ENCODE assay signal across 8 cellular contexts in genomic region chr13:106568225-106569003, GRCh38. TPM values are rescaled to one million over a fixed set of nuclear protein-coding genes. Genes with fewer than 3 reads are reported as not detected.
DNase-seq lines count a peak whose midpoint lies in the region; ATAC-seq lines count a peak whose summit lies in the region.

No MANE protein-coding gene starts in this region.

- intact Hi-C loops in activated T-helper 2 cell treated with anti-CD3 and anti-CD28 coated beads, Interferon-gamma antibody, Interleukin-2, Interleukin-4, amounts not matched to agents 10 μg/mL and 5 μg/mL and 100 μg/mL, durations not matched to agents 14 hours and 24 hours and 36 hours (cut with micrococcal nuclease) = loop anchor here (1.0 to 5.0 kb wide), 4 partner anchors 8 to 1649 kb away; partner anchors contain the start of genes ABHD13 and LIG4

- peak overlapping the region; percentile 87 for H3K27ac Mint-ChIP-seq in activated T-helper 2 cell treated with anti-CD3 and anti-CD28 coated beads, Interferon-gamma antibody, Interleukin-2, Interleukin-4, amounts not matched to agents 10 μg/mL and 5 μg/mL and 100 μg/mL, durations not matched to agents 14 hours and 24 hours and 36 hours

- no peaks in the 10 kb centered on the region for H3K27me3 Mint-ChIP-seq in activated T-helper 2 cell treated with anti-CD3 and anti-CD28 coated beads, Interferon-gamma antibody, Interleukin-2, Interleukin-4, amounts not matched to agents 10 μg/mL and 5 μg/mL and 100 μg/mL, durations not matched to agents 14 hours and 24 hours and 36 hours (ENCODE audit: low read depth)

- peak overlapping the region; percentile 93 for H3K4me3 Mint-ChIP-seq in activated T-helper 2 cell treated with anti-CD3 and anti-CD28 coated beads, Interferon-gamma antibody, Interleukin-2, Interleukin-4, amounts not matched to agents 10 μg/mL and 5 μg/mL and 100 μg/mL, durations not matched to agents 14 hours and 24 hours and 36 hours (ENCODE audit: low read depth)

- peak; percentile 27 for DNase-seq in COLO668 (lab: John Stamatoyannopoulos, UW; ENCODE audit: unreplicated experiment)
- no peak for DNase-seq in activated T-helper 2 cell treated with anti-CD3 and anti-CD28 coated beads, Interferon-gamma antibody, Interleukin-2, Interleukin-4, amounts not matched to agents 10 μg/mL and 5 μg/mL and 100 μg/mL, durations not matched to agents 14 hours and 24 hours and 36 hours (ENCODE audit: low spot score)
- DNase-seq in NCI-H2196 treated with DMSO at 0.1 percent for 48 hours (lab: John Stamatoyannopoulos, UW; ENCODE audit: unreplicated experiment) = no peak
- DNase-seq in A172 (ENCODE audit: low spot score) = no peak

- H3K27me3 ChIP-seq in iPS-15b (ENCODE audit: control insufficient read depth, insufficient read depth, low read length) (no peaks in the 10 kb centered on the region), subcutaneous abdominal adipose tissue (ENCODE audit: control insufficient read depth in 5 of 5, insufficient read depth in 4 of 5, low read length in 5 of 5) (no peaks in the 10 kb centered on the region)

- ATAC-seq in GM19455 (IDR thresholded peaks at IDR 0.05; ENCODE audit: unreplicated experiment) = peak; percentile 25
- ATAC-seq in HG03469 (IDR thresholded peaks at IDR 0.05; ENCODE audit: unreplicated experiment) = peak; percentile 14

- peaks cover 32% of the 10 kb centered on the region for H3K4me1 ChIP-seq in iPS-15b (ENCODE audit: control insufficient read depth, insufficient read depth, low read length)
- H3K4me1 ChIP-seq in subcutaneous abdominal adipose tissue (ENCODE audit: control insufficient read depth in 5 of 5, insufficient read depth in 5 of 5, low read length in 5 of 5) = peaks cover 2 to 48% (median 42%) of the 10 kb centered on the region in 5 donors

- H3K9ac ChIP-seq in iPS-15b (ENCODE audit: low read depth, low read length) = peak overlapping the region; percentile 19
- H3K9ac ChIP-seq in subcutaneous abdominal adipose tissue (ENCODE audit: low read length in 5 of 5) = peak overlapping the region in 2 of 5 donors; percentile 97 to 99

- H3K36me3 Mint-ChIP-seq in activated T-helper 2 cell treated with anti-CD3 and anti-CD28 coated beads, Interferon-gamma antibody, Interleukin-2, Interleukin-4, amounts not matched to agents 10 μg/mL and 5 μg/mL and 100 μg/mL, durations not matched to agents 14 hours and 24 hours and 36 hours (ENCODE audit: low read depth) = peaks cover 31% of the 10 kb centered on the region

- peak overlapping the region; percentile 86 for H3K4me3 ChIP-seq in iPS-15b (ENCODE audit: low read depth, low read length)
- H3K4me3 ChIP-seq in subcutaneous abdominal adipose tissue (ENCODE audit: low read depth in 1 of 5, low read length in 5 of 5) = peak overlapping the region; percentile 41 to 97 (median 92)

- no peaks in the 10 kb centered on the region for H3K9me3 Mint-ChIP-seq in activated T-helper 2 cell treated with anti-CD3 and anti-CD28 coated beads, Interferon-gamma antibody, Interleukin-2, Interleukin-4, amounts not matched to agents 10 μg/mL and 5 μg/mL and 100 μg/mL, durations not matched to agents 14 hours and 24 hours and 36 hours

- H3K4me1 Mint-ChIP-seq in activated T-helper 2 cell treated with anti-CD3 and anti-CD28 coated beads, Interferon-gamma antibody, Interleukin-2, Interleukin-4, amounts not matched to agents 10 μg/mL and 5 μg/mL and 100 μg/mL, durations not matched to agents 14 hours and 24 hours and 36 hours (ENCODE audit: low read depth) = peaks cover 43% of the 10 kb centered on the region

- H3K9me3 ChIP-seq in iPS-15b (ENCODE audit: control insufficient read depth, insufficient read depth, low read length) (no peaks in the 10 kb centered on the region), subcutaneous abdominal adipose tissue (ENCODE audit: control insufficient read depth in 5 of 5, low read length in 5 of 5) (no peaks in the 10 kb centered on the region)

- H3K27ac ChIP-seq in subcutaneous abdominal adipose tissue (ENCODE audit: low read depth, low read length) = peak overlapping the region; percentile 88

- H3K36me3 ChIP-seq in iPS-15b (ENCODE audit: control insufficient read depth, insufficient read depth, low read length) = no peaks in the 10 kb centered on the region
- H3K36me3 ChIP-seq in subcutaneous abdominal adipose tissue (ENCODE audit: control insufficient read depth in 5 of 5, insufficient read depth in 5 of 5, low read length in 5 of 5) = no peaks in the 10 kb centered on the region

RNA-seq across cellular contexts. Expression of gene ARGLU1, which starts 0.5 kb away (rescaled TPM):
- total RNA-seq in activated T-helper 2 cell treated with anti-CD3 and anti-CD28 coated beads, Interferon-gamma antibody, Interleukin-2, Interleukin-4, amounts not matched to agents 10 μg/mL and 5 μg/mL and 100 μg/mL, durations not matched to agents 14 hours and 24 hours and 36 hours = 90.4 and 92.7 TPM in 2 replicates
- total RNA-seq in A172 (2014; rRNA removed; shearing (Covaris generic)) = 35.9 and 41.8 TPM in 2 replicates

RNA-seq across cellular contexts. Expression of gene EFNB2, which starts 33.0 kb away (rescaled TPM):
- 0.21 and 0.25 TPM in 2 replicates for total RNA-seq in activated T-helper 2 cell treated with anti-CD3 and anti-CD28 coated beads, Interferon-gamma antibody, Interleukin-2, Interleukin-4, amounts not matched to agents 10 μg/mL and 5 μg/mL and 100 μg/mL, durations not matched to agents 14 hours and 24 hours and 36 hours
- total RNA-seq in A172 (2014; rRNA removed; shearing (Covaris generic)) = 7.8 and 8.1 TPM in 2 replicates
